8 cellular contexts compared by ENCODE assay signal in the genomic region with DNA sequence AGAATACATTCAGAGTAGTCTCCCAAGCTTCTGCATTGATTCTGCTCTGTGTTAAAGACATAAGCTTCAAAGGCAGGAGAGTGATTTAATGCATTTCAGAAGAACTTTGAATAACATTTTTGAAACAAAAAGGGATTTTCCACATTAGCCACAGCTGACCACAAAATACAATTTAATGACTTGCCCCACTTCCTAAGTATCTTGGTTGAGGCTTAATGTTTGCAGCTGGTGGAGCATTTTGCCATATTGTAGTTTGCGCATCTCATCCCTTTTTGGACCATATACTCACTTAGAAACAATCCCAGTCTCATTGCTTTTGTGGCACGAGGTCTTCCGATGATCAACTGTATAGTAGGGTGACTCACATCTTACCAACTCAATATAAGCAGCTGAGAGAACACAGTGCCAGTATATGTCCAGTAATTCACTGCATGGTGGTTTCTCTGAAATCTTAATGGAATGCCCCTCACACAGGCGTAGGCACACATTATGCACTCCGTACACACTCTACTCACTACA.
DNase-seq lines count a peak whose midpoint lies in the region; ATAC-seq and TF ChIP-seq lines count a peak whose summit lies in the region.

No MANE protein-coding gene starts in this region.

- H3K4me1 ChIP-seq in PC-3 (ENCODE audit: insufficient read depth, low read length), result peaks cover 32% of the 10 kb centered on the region
- H3K4me1 ChIP-seq in sigmoid colon, result peaks cover 0 to 22% (median 7%) of the 10 kb centered on the region in 4 donors

- H3K9me3 ChIP-seq in PC-3 (ENCODE audit: low read length), result no peaks in the 10 kb centered on the region
- H3K9me3 ChIP-seq in sigmoid colon, result no peaks in the 10 kb centered on the region

- no peak overlapping the region for H2AFZ ChIP-seq in PC-3 (ENCODE audit: low read length)

- no peaks in the 10 kb centered on the region for H3K9me2 ChIP-seq in PC-3 (replicated peaks; ENCODE audit: low read length)

- intact Hi-C loops in PC-3 (cut with micrococcal nuclease) (loop anchor here (1.0 to 10.0 kb wide), 5 partner anchors 52 to 509 kb away; partner anchors contain the start of gene PTGER4), sigmoid colon (cut with DNase I) (no loop called here)

- H3F3A ChIP-seq in PC-3 (ENCODE audit: low read length, unreplicated experiment), result peaks cover 5% of the 10 kb centered on the region

- no peak for TF ChIP-seq POLR2A in sigmoid colon (IDR thresholded peaks at IDR 0.05)

- no peak for TF ChIP-seq CTCF in HFF-Myc (IDR thresholded peaks at IDR 0.05; ENCODE audit: low read depth, low read length, missing control alignments)
- TF ChIP-seq CTCF in PC-3 (conservative IDR thresholded peaks at IDR 0.05; ENCODE audit: low read depth, low read length), result no peak
- TF ChIP-seq CTCF in foreskin fibroblast (IDR thresholded peaks at IDR 0.05; ENCODE audit: low read depth, low read length), result no peak
- TF ChIP-seq CTCF in sigmoid colon (IDR thresholded peaks at IDR 0.05), result no peak

- CTCF ChIA-PET in PC-3 (lab: Charles Lee), result no interaction called here

- H3K4me3 ChIP-seq in HFF-Myc (replicated peaks; ENCODE audit: low read depth, low read length) (no peak overlapping the region), PC-3 (ENCODE audit: low read length) (peak overlapping the region; percentile 38; the same call in 1 of the 2 replicates), foreskin fibroblast (ENCODE audit: low read depth in 1 of 2, low read length in 2 of 2) (no peak overlapping the region), sigmoid colon (no peak overlapping the region)

- H4K20me1 ChIP-seq in PC-3 (ENCODE audit: low read length), result no peaks in the 10 kb centered on the region

- H3K4me2 ChIP-seq in PC-3 (ENCODE audit: low read length), result peak overlapping the region; percentile 84

- BruUV-seq in PC-3 (replicated peaks; lab: Mats Ljungman, UMichigan), result no TSS peak

- peak; percentile 73 for DNase-seq in HFF-Myc (ENCODE audit: extremely low read depth, low read depth)
- peak; percentile 90 for DNase-seq in PC-3
- DNase-seq in foreskin fibroblast, result peak; percentile 91 to 92
- DNase-seq in D341Med (ENCODE audit: low spot score), result no peak
- DNase-seq in globus pallidus (ENCODE audit: low spot score), result no peak
- DNase-seq in GM19238 (ENCODE audit: insufficient read length, low spot score), result no peak
- no peak for DNase-seq in sigmoid colon

- ATAC-seq in GM18502 (IDR thresholded peaks at IDR 0.05; ENCODE audit: poor library complexity, unreplicated experiment) (peak; percentile 75), PC-3 (peak; percentile 95)

- H3K79me2 ChIP-seq in PC-3 (ENCODE audit: low read length), result no peaks in the 10 kb centered on the region

- H3K27me3 ChIP-seq in PC-3 (ENCODE audit: low read length) (no peaks in the 10 kb centered on the region), sigmoid colon (no peaks in the 10 kb centered on the region)

- H3K36me3 ChIP-seq in PC-3 (ENCODE audit: low read depth, low read length), result no peaks in the 10 kb centered on the region
- no peaks in the 10 kb centered on the region for H3K36me3 ChIP-seq in sigmoid colon

- WGBS in sigmoid colon, 2 donors, result 76 to 85% methylated on average over 5 of the region's 5 CpGs

- no peak for TF ChIP-seq EP300 in sigmoid colon (IDR thresholded peaks at IDR 0.05)

- POLR2A ChIA-PET in PC-3 (lab: Charles Lee; ENCODE audit: unreplicated experiment), result no interaction called here

- peak overlapping the region; percentile 48 for H3K9ac ChIP-seq in PC-3 (ENCODE audit: low read length)

- peak overlapping the region; percentile 92 for H3K27ac ChIP-seq in PC-3 (ENCODE audit: low read length)
- no peak overlapping the region for H3K27ac ChIP-seq in sigmoid colon

Comparison
In these comparisons a context has a peak if more than half of its experiments do, and no peak if none do; other contexts are left out.
1. DNase-seq: peak in HFF-Myc (single experiment), PC-3 (single experiment) and foreskin fibroblast (2 of 2); none in D341Med (single experiment), globus pallidus (single experiment), GM19238 (single experiment) and sigmoid colon (single experiment).